29 cellular contexts compared by ENCODE assay signal in the genomic region with DNA sequence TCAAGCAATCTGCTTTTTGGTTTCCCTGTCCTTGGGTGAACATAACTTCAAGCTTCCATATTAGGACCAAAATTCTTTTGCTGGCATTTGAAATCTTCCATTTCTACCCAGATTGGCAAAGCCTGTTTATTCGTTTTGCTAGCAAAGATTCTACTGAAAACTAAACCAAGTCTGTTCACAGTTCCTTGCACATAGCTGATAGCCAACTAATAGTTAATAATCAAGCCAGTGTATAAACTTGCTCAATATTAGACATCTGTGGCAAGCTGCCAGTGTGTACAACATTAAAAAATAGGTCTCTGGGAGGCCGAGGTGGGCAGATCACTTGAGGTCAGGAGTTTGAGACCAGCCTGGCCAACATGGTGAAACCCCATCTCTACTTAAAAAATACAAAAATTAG. TPM values are rescaled to one million over a fixed set of nuclear protein-coding genes. Genes with fewer than 3 reads are reported as not detected.
DNase-seq lines count a peak whose midpoint lies in the region; ATAC-seq, FAIRE-seq and TF ChIP-seq lines count a peak whose summit lies in the region.
"Had no signal": no experiment of that assay in that cellular context is flagged by ENCODE, and none has a peak within 500 bp of the region (broad histone marks: within the 10 kb centered on the region; RNA-seq: fewer than 3 reads in every experiment).

No MANE protein-coding gene starts in this region.

- H3K27ac Mint-ChIP-seq in WTC11, result peak overlapping the region; percentile 23; the same call in 1 of the 2 replicates
- H3K27ac Mint-ChIP-seq: CD4-positive, alpha-beta memory T cell; H9; IgD-negative memory B cell had no signal

- H3K27me3 ChIP-seq in neutrophil, result no peaks in the 10 kb centered on the region
- H3K27me3 ChIP-seq: BLaER1 treated with 17β-estradiol and CSF1 and Interleukin-3, amounts not matched to agents 10 nM and 100 nM had no signal

- 0 out of 2 replicates have a peak, but pooled peaks cover 7% of the 10 kb centered on the region for H3K36me3 Mint-ChIP-seq in WTC11
- H3K36me3 Mint-ChIP-seq: IgD-negative memory B cell had no signal

- DNase-seq in Caki2 (ENCODE audit: low read depth) (peak; percentile 70), WTC11 (ENCODE audit: low spot score) (no peak), kidney (no peak), SHP77 treated with DMSO at 0.1 percent for 48 hours (lab: John Stamatoyannopoulos, UW) (no peak), GF-D8 (lab: John Stamatoyannopoulos, UW) (no peak)
- DNase-seq: AML-193; CD4-positive, alpha-beta memory T cell; COR-L47; DMS 273 treated with DMSO at 0.1 percent for 48 hours; DMS79 treated with DMSO at 0.1 percent for 48 hours; GM23248; H9; MM.1S; NCI-H1048; NCI-H1417; NCI-H1694; NCI-H2029 treated with DMSO at 0.1 percent for 48 hours; NCI-H2227 treated with DMSO at 0.1 percent for 48 hours; NCI-H526 treated with DMSO at 0.1 percent for 48 hours; SHP77 had no signal

- H3K9ac ChIP-seq in kidney (ENCODE audit: low read length in 2 of 2), result no peak overlapping the region
- H3K9ac ChIP-seq: BLaER1 treated with 17β-estradiol and CSF1 and Interleukin-3, amounts not matched to agents 10 nM and 100 nM; GM23248; KMS-11 had no signal

- H3K27me3 Mint-ChIP-seq in WTC11 (ENCODE audit: low read depth), result no peaks in the 10 kb centered on the region

- no peak for FAIRE-seq in kidney (lab: Jason Lieb, UNC)
- FAIRE-seq: GM12892, GM19239 had no signal

- intact Hi-C loops in kidney (cut with DNase I), result no loop called here

- H3K36me3 ChIP-seq in kidney (ENCODE audit: control insufficient read depth in 1 of 2, insufficient read depth in 2 of 2, low read length in 2 of 2) (no peaks in the 10 kb centered on the region), neutrophil (no peaks in the 10 kb centered on the region)

- H3K4me3 ChIP-seq in kidney (ENCODE audit: low read length in 2 of 2) (peak overlapping the region; percentile 32 to 40), neutrophil (ENCODE audit: low read depth in 1 of 2, low read length in 1 of 2) (no peak overlapping the region)
- H3K4me3 ChIP-seq: BLaER1 treated with 17β-estradiol and CSF1 and Interleukin-3, amounts not matched to agents 10 nM and 100 nM; GM23248 had no signal

- POLR2A ChIA-PET in WTC11 (lab: Charles Lee), result no interaction called here

- in situ Hi-C loops in Caki2 (cut with HindIII; ENCODE audit: low pct_unique_long_range_greater_than_20kb, low sequenced_read_pairs), result loop anchor here (25.0 kb wide), 1 partner anchor 277 kb away; no protein-coding TSS in a partner anchor

- no peak for ATAC-seq in WTC11
- no peak for ATAC-seq in GM21528 (IDR thresholded peaks at IDR 0.05; ENCODE audit: low FRiP score, unreplicated experiment)
- ATAC-seq in HG02763 (IDR thresholded peaks at IDR 0.05; ENCODE audit: unreplicated experiment), result no peak

- H3K4me1 Mint-ChIP-seq in WTC11, result peaks cover 79% of the 10 kb centered on the region

- H3K4me3 Mint-ChIP-seq in WTC11, result no peak overlapping the region
- H3K4me3 Mint-ChIP-seq: CD4-positive, alpha-beta memory T cell; H9; IgD-negative memory B cell had no signal

- TF ChIP-seq CTCF in WTC11 (IDR thresholded peaks at IDR 0.05), result no peak
- TF ChIP-seq CTCF in kidney (IDR thresholded peaks at IDR 0.05; ENCODE audit: borderline replicate concordance, extremely low read depth, insufficient read depth), result no peak
- TF ChIP-seq CTCF in neutrophil (IDR thresholded peaks at IDR 0.05), result no peak

- H3K9me3 ChIP-seq in kidney (ENCODE audit: control insufficient read depth in 1 of 2, low read length in 2 of 2), result no peaks in the 10 kb centered on the region
- no peaks in the 10 kb centered on the region for H3K9me3 ChIP-seq in neutrophil
- H3K9me3 ChIP-seq: BLaER1 treated with 17β-estradiol and CSF1 and Interleukin-3, amounts not matched to agents 10 nM and 100 nM had no signal

- H3K9me3 Mint-ChIP-seq in WTC11, result no peaks in the 10 kb centered on the region
- H3K9me3 Mint-ChIP-seq: CD4-positive, alpha-beta memory T cell; H9; IgD-negative memory B cell had no signal

- H3K4me1 ChIP-seq in kidney (ENCODE audit: control insufficient read depth in 1 of 2, insufficient read depth in 1 of 2, low read depth in 1 of 2, low read length in 2 of 2) (peaks cover 6 to 15% of the 10 kb centered on the region in 2 donors), neutrophil (ENCODE audit: control insufficient read depth in 1 of 2, insufficient read depth in 1 of 2, low read depth in 1 of 2, low read length in 1 of 2) (peaks cover 58 to 59% of the 10 kb centered on the region in 2 experiments)

- CTCF ChIA-PET in WTC11 (lab: Charles Lee), result no interaction called here

- H3K27ac ChIP-seq in kidney (ENCODE audit: low read depth in 2 of 2, low read length in 2 of 2) (peak overlapping the region in 1 of 2 donors; percentile 14), neutrophil (peak overlapping the region; percentile 5)
- H3K27ac ChIP-seq: BLaER1 treated with 17β-estradiol and CSF1 and Interleukin-3, amounts not matched to agents 10 nM and 100 nM; GM23248; KMS-11; RWPE1 had no signal

TF ChIP-seq in WTC11, 78 proteins besides CTCF, POLR2A, EP300 and RAD21:
- TF ChIP-seq, protein P1, sequence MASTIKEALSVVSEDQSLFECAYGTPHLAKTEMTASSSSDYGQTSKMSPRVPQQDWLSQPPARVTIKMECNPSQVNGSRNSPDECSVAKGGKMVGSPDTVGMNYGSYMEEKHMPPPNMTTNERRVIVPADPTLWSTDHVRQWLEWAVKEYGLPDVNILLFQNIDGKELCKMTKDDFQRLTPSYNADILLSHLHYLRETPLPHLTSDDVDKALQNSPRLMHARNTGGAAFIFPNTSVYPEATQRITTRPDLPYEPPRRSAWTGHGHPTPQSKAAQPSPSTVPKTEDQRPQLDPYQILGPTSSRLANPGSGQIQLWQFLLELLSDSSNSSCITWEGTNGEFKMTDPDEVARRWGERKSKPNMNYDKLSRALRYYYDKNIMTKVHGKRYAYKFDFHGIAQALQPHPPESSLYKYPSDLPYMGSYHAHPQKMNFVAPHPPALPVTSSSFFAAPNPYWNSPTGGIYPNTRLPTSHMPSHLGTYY (CRISPR knock-in tag; IDR thresholded peaks at IDR 0.05), result no peak

RNA-seq across cellular contexts. Expression of a gene that starts 6.3 kb away (rescaled TPM):
- 808 and 842 TPM in 2 replicates for total RNA-seq in Caki2 (2014; rRNA removed; shearing (Covaris generic); ENCODE audit: low replicate concordance)
- total RNA-seq in WTC11 (2021), result 560 to 657 TPM (median 656 TPM) in 3 replicates
- total RNA-seq in kidney, result 1,303 TPM
- polyA plus RNA-seq in kidney (ENCODE audit: insufficient read depth, low read depth, low replicate concordance), result 472 TPM

Comparison
In these comparisons a context has a peak if more than half of its experiments do, and no peak if none do; other contexts are left out.
1. H3K4me3 ChIP-seq: peak in kidney (2 of 2); none in neutrophil (0 of 2).